ENCODE assay signal across 8 cellular contexts in the genomic region with DNA sequence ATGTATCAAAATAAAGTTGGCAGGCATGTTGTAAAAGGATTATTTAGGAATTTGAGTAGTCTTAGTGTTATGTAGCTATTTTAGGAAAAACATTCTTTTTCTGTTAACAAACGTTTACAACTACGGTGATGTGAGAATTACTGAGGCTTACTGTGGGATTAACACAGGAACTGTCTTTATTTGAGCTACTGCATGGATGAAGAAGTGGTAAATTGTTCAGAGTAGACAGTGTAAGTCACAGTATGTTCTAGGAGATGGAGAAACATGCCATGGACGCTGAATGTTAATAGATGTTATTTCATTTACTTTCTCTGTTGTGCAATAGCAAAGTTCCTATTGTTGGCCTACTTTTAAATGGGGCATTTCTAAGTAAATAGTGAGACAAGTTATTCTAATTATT. TPM values are rescaled to one million over a fixed set of nuclear protein-coding genes. Genes with fewer than 3 reads are reported as not detected.
DNase-seq lines count a peak whose midpoint lies in the region; ATAC-seq and TF ChIP-seq lines count a peak whose summit lies in the region.

No MANE protein-coding gene starts in this region.

- TF ChIP-seq POLR2A in Peyer's patch (IDR thresholded peaks at IDR 0.05) = peak in 1 of 2 donors; percentile 32

- H3K27ac ChIP-seq in Peyer's patch (peak overlapping the region in 3 of 4 donors; percentile 96 to 97 (median 97)), epithelial cell of prostate (peak overlapping the region; percentile 89)

- no peaks in the 10 kb centered on the region for H3K27me3 Mint-ChIP-seq in osteocyte (ENCODE audit: unreplicated experiment)

- no peaks in the 10 kb centered on the region for H3K36me3 ChIP-seq in Peyer's patch

- H3K27ac Mint-ChIP-seq in osteocyte (ENCODE audit: unreplicated experiment) = peak overlapping the region; percentile 92

- TF ChIP-seq CTCF in Peyer's patch (IDR thresholded peaks at IDR 0.05) (no peak), osteocyte (IDR thresholded peaks at IDR 0.05) (no peak)

- peak overlapping the region; percentile 88 for H3K4me3 Mint-ChIP-seq in osteocyte (ENCODE audit: unreplicated experiment)

- H3K27me3 ChIP-seq in Peyer's patch = no peaks in the 10 kb centered on the region

- no peaks in the 10 kb centered on the region for H3K9me3 ChIP-seq in Peyer's patch

- peaks cover 0 to 24% (median 8%) of the 10 kb centered on the region in 4 donors for H3K4me1 ChIP-seq in Peyer's patch

- H3K9me3 Mint-ChIP-seq in osteocyte (ENCODE audit: unreplicated experiment) = no peaks in the 10 kb centered on the region

- H3K4me1 Mint-ChIP-seq in osteocyte (ENCODE audit: unreplicated experiment) = peaks cover 43% of the 10 kb centered on the region

- H3K4me3 ChIP-seq in Peyer's patch = peak overlapping the region; percentile 78 to 95 (median 88)

- no peak for ATAC-seq in HG03520 (IDR thresholded peaks at IDR 0.05; ENCODE audit: unreplicated experiment)
- no peak for ATAC-seq in GM21576 (IDR thresholded peaks at IDR 0.05; ENCODE audit: unreplicated experiment)

- DNase-seq in NOMO-1 treated with DMSO at 0.1 percent for 48 hours (lab: John Stamatoyannopoulos, UW; ENCODE audit: unreplicated experiment) = peak; percentile 27
- no peak for DNase-seq in NOMO-1 treated with dmso at 0.1 percent for 144 hours (lab: John Stamatoyannopoulos, UW; ENCODE audit: unreplicated experiment)
- DNase-seq in Peyer's patch = no peak
- no peak for DNase-seq in epithelial cell of prostate (ENCODE audit: low read depth, low spot score)
- no peak for DNase-seq in osteocyte (ENCODE audit: extremely low spot score, unreplicated experiment)
- DNase-seq in occipital lobe (lab: John Stamatoyannopoulos, UW) = no peak

- no peaks in the 10 kb centered on the region for H3K36me3 Mint-ChIP-seq in osteocyte (ENCODE audit: unreplicated experiment)

RNA-seq across cellular contexts. Expression of a gene that starts 1.7 kb away (rescaled TPM):
- total RNA-seq in Peyer's patch (10 to 100 TPM; 43.7 to 79.2 (median 57.3) TPM), osteocyte (36.2 and 39.6 TPM in 2 replicates), occipital lobe (64.7 TPM)
